In genomic region chr16:50244504-50245416, GRCh38 we compare ENCODE assay signal across 9 cellular contexts.
DNase-seq lines count a peak whose midpoint lies in the region; ATAC-seq and TF ChIP-seq lines count a peak whose summit lies in the region.
"Had no signal": no experiment of that assay in that cellular context is flagged by ENCODE, and none has a peak within 500 bp of the region (broad histone marks: within the 10 kb centered on the region; RNA-seq: fewer than 3 reads in every experiment).

No MANE protein-coding gene starts in this region.

- H3K4me3 Mint-ChIP-seq in activated naive CD4-positive, alpha-beta T cell treated with anti-CD3 and anti-CD28 coated beads, Interleukin-2, amount 50 U/mL, for 24 hours: peak overlapping the region; percentile 84
- peak overlapping the region; percentile 86 for H3K4me3 Mint-ChIP-seq in activated naive CD8-positive, alpha-beta T cell

- H3K4me1 Mint-ChIP-seq in activated naive CD4-positive, alpha-beta T cell treated with anti-CD3 and anti-CD28 coated beads, Interleukin-2, amount 50 U/mL, for 24 hours: peaks cover 6% of the 10 kb centered on the region
- peaks cover 8% of the 10 kb centered on the region for H3K4me1 Mint-ChIP-seq in activated naive CD8-positive, alpha-beta T cell (ENCODE audit: low read depth)

- H3K9me3 Mint-ChIP-seq in activated naive CD4-positive, alpha-beta T cell treated with anti-CD3 and anti-CD28 coated beads, Interleukin-2, amount 50 U/mL, for 24 hours: no peaks in the 10 kb centered on the region
- H3K9me3 Mint-ChIP-seq in activated naive CD8-positive, alpha-beta T cell (ENCODE audit: low read depth): no peaks in the 10 kb centered on the region

- intact Hi-C loops in tibial artery (cut with DNase I; ENCODE audit: low total_unique reads): loop anchor here (10.0 kb wide), 3 partner anchors 110 to 420 kb away; partner anchors contain the start of gene NKD1

- TF ChIP-seq CTCF in tibial artery (IDR thresholded peaks at IDR 0.05) (no peak), GM13977 (IDR thresholded peaks at IDR 0.05; ENCODE audit: extremely low read depth, insufficient read depth, missing control alignments) (no peak)

- DNase-seq in activated naive CD4-positive, alpha-beta T cell (lab: John Stamatoyannopoulos, UW): no peak
- DNase-seq in islet precursor cell (peak; percentile 68), tibial artery (no peak), GM13977 (ENCODE audit: low spot score) (no peak)

- peak overlapping the region; percentile 61 to 76 for H3K4me3 ChIP-seq in tibial artery

- peaks cover 0 to 21% (median 18%) of the 10 kb centered on the region in 4 donors for H3K4me1 ChIP-seq in tibial artery

- H3K36me3 ChIP-seq in tibial artery: no peaks in the 10 kb centered on the region
- H3K36me3 ChIP-seq: cardiac muscle cell had no signal

- ATAC-seq in GM21786 (IDR thresholded peaks at IDR 0.05; ENCODE audit: unreplicated experiment): no peak
- ATAC-seq in GM18873 (IDR thresholded peaks at IDR 0.05; ENCODE audit: low FRiP score, unreplicated experiment): no peak

- H3K27ac ChIP-seq in tibial artery: peak overlapping the region in 1 of 2 donors; percentile 32
- H3K27ac ChIP-seq: cardiac muscle cell had no signal

- H3K27me3 Mint-ChIP-seq in activated naive CD4-positive, alpha-beta T cell treated with anti-CD3 and anti-CD28 coated beads, Interleukin-2, amount 50 U/mL, for 24 hours: no peaks in the 10 kb centered on the region
- no peaks in the 10 kb centered on the region for H3K27me3 Mint-ChIP-seq in activated naive CD8-positive, alpha-beta T cell

- H3K36me3 Mint-ChIP-seq in activated naive CD4-positive, alpha-beta T cell treated with anti-CD3 and anti-CD28 coated beads, Interleukin-2, amount 50 U/mL, for 24 hours: no peaks in the 10 kb centered on the region
- H3K36me3 Mint-ChIP-seq in activated naive CD8-positive, alpha-beta T cell: no peaks in the 10 kb centered on the region

- H3K27ac Mint-ChIP-seq in activated naive CD4-positive, alpha-beta T cell treated with anti-CD3 and anti-CD28 coated beads, Interleukin-2, amount 50 U/mL, for 24 hours: peak overlapping the region; percentile 84
- peak overlapping the region; percentile 64 for H3K27ac Mint-ChIP-seq in activated naive CD8-positive, alpha-beta T cell

- in situ Hi-C loops in GM13977 (cut with MboI; ENCODE audit: low pct_unique_long_range_greater_than_20kb, low sequenced_read_pairs, unreplicated experiment): no loop called here

- H3K9me3 ChIP-seq in tibial artery: no peaks in the 10 kb centered on the region

- H3K27me3 ChIP-seq in tibial artery: no peaks in the 10 kb centered on the region
